2 cellular contexts compared by ENCODE assay signal in the genomic region with DNA sequence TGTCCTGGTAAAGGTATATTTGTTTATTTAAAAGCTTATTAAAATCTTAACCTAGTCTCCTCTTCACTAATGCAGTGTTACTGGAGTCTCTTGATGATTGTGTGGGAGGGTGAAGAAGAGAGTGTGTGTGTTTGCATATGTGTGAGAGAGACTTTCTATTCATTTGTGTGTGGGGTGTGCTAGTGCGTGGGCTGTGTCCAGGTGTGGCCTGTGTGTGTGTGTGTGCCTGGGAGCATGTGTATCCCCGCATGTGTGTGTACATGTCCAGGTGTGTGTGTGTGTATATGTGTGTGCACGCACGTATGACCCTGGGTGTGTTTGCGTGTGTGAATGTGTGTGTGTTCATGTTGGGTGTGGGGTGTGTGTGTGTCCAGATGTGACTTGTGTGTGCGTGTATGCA.
TF ChIP-seq lines count a peak whose summit lies in the region.

No MANE protein-coding gene starts in this region.

TF ChIP-seq in GM12891, 5 proteins besides CTCF, POLR2A, EP300 and RAD21:
- TF ChIP-seq SPI1 (IDR thresholded peaks at IDR 0.05; ENCODE audit: low read depth, low read length) (no peak), POLR2AphosphoS5 (IDR thresholded peaks at IDR 0.05; ENCODE audit: low read depth, low read length) (no peak), POU2F2 (IDR thresholded peaks at IDR 0.05; ENCODE audit: low read depth, low read length) (no peak), PAX5 (IDR thresholded peaks at IDR 0.05; ENCODE audit: insufficient read depth, low read length, severe bottlenecking) (no peak), TAF1 (IDR thresholded peaks at IDR 0.05; ENCODE audit: low read depth, low read length) (no peak)

TF ChIP-seq in H1, 55 proteins besides CTCF, POLR2A, EP300 and RAD21:
- TF ChIP-seq GTF2F1 (IDR thresholded peaks at IDR 0.05; ENCODE audit: borderline replicate concordance, low read depth, low read length), result no peak
- no peak for TF ChIP-seq CREB1 (IDR thresholded peaks at IDR 0.05)
- no peak for TF ChIP-seq CHD1 (IDR thresholded peaks at IDR 0.05; ENCODE audit: low read depth, low read length)
- TF ChIP-seq ZNF274 (IDR thresholded peaks at IDR 0.05; ENCODE audit: borderline replicate concordance, extremely low read depth, low read length), result no peak
- no peak for TF ChIP-seq KDM4A (IDR thresholded peaks at IDR 0.05; ENCODE audit: low read depth, low read length, severe bottlenecking)
- no peak for TF ChIP-seq SRF (IDR thresholded peaks at IDR 0.05; ENCODE audit: low read depth, low read length)
- no peak for TF ChIP-seq NANOG (IDR thresholded peaks at IDR 0.05; ENCODE audit: insufficient read depth, low read depth, low read length, poor library complexity, severe bottlenecking)
